ENCODE assay signal across 21 cellular contexts in genomic region chr5:15367501-15367900, GRCh38.
A peak's percentile ranks its signal among the peaks of the same experiment; 100 is the strongest.
DNase-seq lines count a peak whose midpoint lies in the region; ATAC-seq, FAIRE-seq and TF ChIP-seq lines count a peak whose summit lies in the region.
"Had no signal": no experiment of that assay in that cellular context is flagged by ENCODE, and none has a peak within 500 bp of the region (broad histone marks: within the 10 kb centered on the region; RNA-seq: fewer than 3 reads in every experiment).

No MANE protein-coding gene starts in this region.

- no peaks in the 10 kb centered on the region for H4K20me1 ChIP-seq in endothelial cell of umbilical vein (replicated peaks; ENCODE audit: control insufficient read depth, extremely low read depth, insufficient read depth, low read length)

- H3K4me2 ChIP-seq in endothelial cell of umbilical vein (ENCODE audit: insufficient read depth, low read length): peak overlapping the region; percentile 66

- H3K79me2 ChIP-seq in endothelial cell of umbilical vein (ENCODE audit: control insufficient read depth, insufficient read depth, low read length): no peaks in the 10 kb centered on the region

- DNase-seq in left ventricle myocardium inferior: no peak
- DNase-seq in cardiac septum (ENCODE audit: low spot score): no peak
- peak; percentile 33 for DNase-seq in endothelial cell of umbilical vein (ENCODE audit: low read depth, low spot score)
- no peak for DNase-seq in NCI-H2171 (lab: John Stamatoyannopoulos, UW)
- DNase-seq in omental fat pad (ENCODE audit: low spot score): no peak
- DNase-seq in tibial artery: no peak
- DNase-seq: Caco-2; CD8-positive, alpha-beta T cell; GM23248; H7; NCI-H2029 treated with DMSO at 0.1 percent for 48 hours; NCI-H2227 treated with DMSO at 0.1 percent for 48 hours; NCI-H510A; NCI-H69; OCI-M1; Peyer's patch had no signal

- no peaks in the 10 kb centered on the region for H3K36me3 Mint-ChIP-seq in brain
- H3K36me3 Mint-ChIP-seq: CD8-positive, alpha-beta T cell had no signal

- no peaks in the 10 kb centered on the region for H3K27me3 Mint-ChIP-seq in brain
- H3K27me3 Mint-ChIP-seq: B cell had no signal

- no peaks in the 10 kb centered on the region for H3K27me3 ChIP-seq in left ventricle myocardium inferior (ENCODE audit: low read depth)
- no peaks in the 10 kb centered on the region for H3K27me3 ChIP-seq in endothelial cell of umbilical vein (ENCODE audit: control insufficient read depth in 2 of 2, insufficient read depth in 2 of 2, low read length in 2 of 2)
- no peaks in the 10 kb centered on the region for H3K27me3 ChIP-seq in tibial artery
- H3K27me3 ChIP-seq: Peyer's patch had no signal

- H3K27ac Mint-ChIP-seq in brain: peak overlapping the region in 4 of 5 experiments; percentile 44 to 86 (median 60)
- H3K27ac Mint-ChIP-seq: B cell; CD8-positive, alpha-beta T cell had no signal

- no TSS peak for BruUV-seq in endothelial cell of umbilical vein (replicated peaks; lab: Mats Ljungman, UMichigan)

- H3K9me3 ChIP-seq in left ventricle myocardium inferior (replicated peaks): no peaks in the 10 kb centered on the region
- H3K9me3 ChIP-seq in endothelial cell of umbilical vein (replicated peaks; ENCODE audit: control insufficient read depth, insufficient read depth, low read length): no peaks in the 10 kb centered on the region
- H3K9me3 ChIP-seq in tibial artery: no peaks in the 10 kb centered on the region
- H3K9me3 ChIP-seq: Caco-2, Peyer's patch had no signal

- H3K4me3 ChIP-seq in left ventricle myocardium inferior: no peak overlapping the region
- no peak overlapping the region for H3K4me3 ChIP-seq in endothelial cell of umbilical vein (replicated peaks in 1 of 3; ENCODE audit: insufficient read depth in 1 of 3, low read depth in 1 of 3, low read length in 3 of 3)
- no peak overlapping the region for H3K4me3 ChIP-seq in tibial artery
- H3K4me3 ChIP-seq: GM23248, K562, Peyer's patch had no signal

- FAIRE-seq in endothelial cell of umbilical vein (lab: Jason Lieb, UNC): no peak
- FAIRE-seq: G401.6, K562 had no signal

- H3K4me1 ChIP-seq in left ventricle myocardium inferior (peaks cover 27% of the 10 kb centered on the region), endothelial cell of umbilical vein (ENCODE audit: control insufficient read depth, extremely low read depth, insufficient read depth, low read length) (peaks cover 43% of the 10 kb centered on the region), tibial artery (no peaks in the 10 kb centered on the region)
- H3K4me1 ChIP-seq: Caco-2, Peyer's patch had no signal

- H3K27ac ChIP-seq in left ventricle myocardium inferior (replicated peaks) (peak overlapping the region; percentile 69), endothelial cell of umbilical vein (ENCODE audit: insufficient read depth, low read depth, low read length) (peak overlapping the region; percentile 83), tibial artery (no peak overlapping the region)
- H3K27ac ChIP-seq: C4-2B, GM23248, Peyer's patch had no signal

- H3K9me1 ChIP-seq in endothelial cell of umbilical vein (replicated peaks; ENCODE audit: control insufficient read depth, extremely low read depth, insufficient read depth, low read length): no peaks in the 10 kb centered on the region

- no peak for TF ChIP-seq POLR2A in endothelial cell of umbilical vein (IDR thresholded peaks at IDR 0.05; ENCODE audit: low read depth, low read length)

- no peak for TF ChIP-seq CTCF in left ventricle myocardium inferior (IDR thresholded peaks at IDR 0.05; ENCODE audit: borderline replicate concordance)
- no peak for TF ChIP-seq CTCF in brain (conservative IDR thresholded peaks at IDR 0.05)
- no peak for TF ChIP-seq CTCF in endothelial cell of umbilical vein (IDR thresholded peaks at IDR 0.05; ENCODE audit: extremely low read depth in 1 of 2, insufficient read depth in 1 of 2, low read depth in 1 of 2, low read length in 2 of 2)
- TF ChIP-seq CTCF in omental fat pad (IDR thresholded peaks at IDR 0.05): no peak
- TF ChIP-seq CTCF in tibial artery (IDR thresholded peaks at IDR 0.05): no peak

- POLR2A ChIA-PET in endothelial cell of umbilical vein (lab: Charles Lee): no interaction called here

- H3K36me3 ChIP-seq in left ventricle myocardium inferior: no peaks in the 10 kb centered on the region
- H3K36me3 ChIP-seq in endothelial cell of umbilical vein (ENCODE audit: control insufficient read depth in 2 of 2, extremely low read depth in 1 of 2, insufficient read depth in 2 of 2, low read length in 2 of 2): no peaks in the 10 kb centered on the region
- H3K36me3 ChIP-seq in tibial artery: no peaks in the 10 kb centered on the region
- H3K36me3 ChIP-seq: Peyer's patch had no signal

- intact Hi-C loops in left ventricle myocardium inferior (cut with micrococcal nuclease): no loop called here
- intact Hi-C loops in cardiac septum (cut with DNase I): loop anchor here (10.0 kb wide), 1 partner anchor 467 kb away; no protein-coding TSS in a partner anchor
- intact Hi-C loops in endothelial cell of umbilical vein (cut with micrococcal nuclease): loop anchor here (2.0 kb wide), 1 partner anchor 133 kb away; the partner anchor contains the start of gene FBXL7
- intact Hi-C loops in tibial artery (cut with DNase I; ENCODE audit: low total_unique reads): no loop called here

- dilution Hi-C loops in endothelial cell of umbilical vein (cut with MboI; ENCODE audit: extremely low pct_ligation_motif_present, low sequenced_read_pairs): no loop called here

- peaks cover 47% of the 10 kb centered on the region for H3K4me1 Mint-ChIP-seq in brain
- H3K4me1 Mint-ChIP-seq: B cell had no signal

- H3K9ac ChIP-seq in endothelial cell of umbilical vein (replicated peaks; ENCODE audit: extremely low read depth, insufficient read depth, low read length): peak overlapping the region; percentile 33
- H3K9ac ChIP-seq: GM23248 had no signal

- CTCF ChIA-PET in endothelial cell of umbilical vein (lab: Charles Lee): interaction anchor here (1.5 to 1.8 kb wide), 3 partner anchors 16 to 628 kb away, joined by 4 to 6 read pairs (median 5); no protein-coding TSS in a partner anchor

- H3K4me3 Mint-ChIP-seq in brain: peak overlapping the region in 1 of 5 experiments; percentile 73
- H3K4me3 Mint-ChIP-seq: B cell; CD8-positive, alpha-beta T cell had no signal

- ATAC-seq in omental fat pad (ENCODE audit: low FRiP score): no peak
- ATAC-seq: CD8-positive, alpha-beta T cell; K562 had no signal

- no peak overlapping the region for H2AFZ ChIP-seq in endothelial cell of umbilical vein (ENCODE audit: low read depth, low read length)
- H2AFZ ChIP-seq: GM23248 had no signal

- peaks cover 0 to 4% (median 0%) of the 10 kb centered on the region in 5 experiments for H3K9me3 Mint-ChIP-seq in brain

TF ChIP-seq in endothelial cell of umbilical vein, 7 proteins besides CTCF, POLR2A, EP300 and RAD21:
- no peak for TF ChIP-seq JUN (IDR thresholded peaks at IDR 0.05; ENCODE audit: borderline replicate concordance, insufficient read depth, insufficient read length, low read depth)
- TF ChIP-seq EZH2 (IDR thresholded peaks at IDR 0.05; ENCODE audit: borderline replicate concordance, low read depth, low read length, severe bottlenecking): no peak
- no peak for TF ChIP-seq MYC (IDR thresholded peaks at IDR 0.05; ENCODE audit: low read depth, low read length)
- TF ChIP-seq POLR2AphosphoS5 (IDR thresholded peaks at IDR 0.05; ENCODE audit: insufficient read depth, low read depth, low read length): no peak
- no peak for TF ChIP-seq GATA2 (IDR thresholded peaks at IDR 0.05; ENCODE audit: insufficient read depth, insufficient read length, low read depth, low read length)
- no peak for TF ChIP-seq FOS (IDR thresholded peaks at IDR 0.05; ENCODE audit: borderline replicate concordance, insufficient read depth, low read length)
- no peak for TF ChIP-seq MAX (IDR thresholded peaks at IDR 0.05; ENCODE audit: insufficient read depth, insufficient read length)

Comparison
In these comparisons a context has a peak if more than half of its experiments do, and no peak if none do; other contexts are left out.
1. intact Hi-C loops: an anchor here in cardiac septum (10.0 kb wide) and endothelial cell of umbilical vein (2.0 kb wide); none called in left ventricle myocardium inferior and tibial artery.
2. H3K27ac ChIP-seq: peak in left ventricle myocardium inferior (single experiment) and endothelial cell of umbilical vein (single experiment); none in tibial artery (0 of 2).